In the genomic region with DNA sequence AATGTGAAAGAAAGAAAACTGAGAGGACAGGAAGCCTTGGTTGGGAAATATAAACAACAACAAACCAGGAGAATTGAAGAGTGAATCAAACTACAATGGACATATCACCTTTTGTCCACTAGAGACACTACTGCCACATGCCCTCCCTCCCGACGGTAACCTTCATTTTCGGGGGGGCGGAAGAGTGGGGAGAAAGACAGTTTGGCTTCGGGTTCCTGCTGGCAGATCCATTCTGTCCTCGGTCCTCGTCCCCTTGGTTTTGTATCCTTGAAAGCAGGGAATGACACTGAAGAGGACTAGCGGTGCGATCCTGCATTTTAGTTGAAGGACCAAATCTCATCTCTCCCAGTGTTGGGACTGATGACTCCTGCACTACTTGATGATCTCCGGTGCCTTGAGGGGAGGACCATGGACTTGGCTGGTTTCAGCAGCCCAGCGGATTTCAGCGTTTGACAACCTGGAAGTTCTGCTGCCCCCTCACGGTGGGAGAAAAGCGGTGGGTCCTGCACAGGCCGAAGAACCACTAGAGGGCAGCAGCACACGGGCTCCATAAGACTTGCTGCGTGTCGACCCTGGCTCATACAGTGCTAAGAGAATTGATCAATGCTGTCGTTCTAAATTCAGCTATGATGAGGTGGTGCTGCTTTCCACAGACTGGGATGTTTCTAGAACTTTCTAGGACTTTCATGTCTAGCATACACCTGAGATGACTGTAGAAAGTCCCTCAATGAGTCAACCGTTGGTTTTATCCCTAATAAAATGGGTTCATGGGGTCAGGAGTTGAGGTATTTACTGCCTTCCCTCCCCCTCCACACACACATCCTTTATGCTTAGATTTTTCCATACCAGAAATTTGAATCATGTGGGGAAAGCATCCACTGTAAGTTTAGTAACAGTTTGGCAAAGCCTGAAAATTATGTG, we compare ENCODE assay signal across 8 cellular contexts. TPM values are rescaled to one million over a fixed set of nuclear protein-coding genes. Genes with fewer than 3 reads are reported as not detected.
DNase-seq lines count a peak whose midpoint lies in the region; ATAC-seq and TF ChIP-seq lines count a peak whose summit lies in the region.

No MANE protein-coding gene starts in this region.

- no peaks in the 10 kb centered on the region for H4K20me1 ChIP-seq in mammary epithelial cell (ENCODE audit: insufficient read depth, low read length)

- H3K4me2 ChIP-seq in mammary epithelial cell (ENCODE audit: insufficient read depth, low read depth, low read length), result peak overlapping the region; percentile 76

- dilution Hi-C loops in mammary epithelial cell (cut with HindIII; ENCODE audit: low sequenced_read_pairs), result no loop called here

- DNase-seq in AG08396 (ENCODE audit: low spot score) (peak; percentile 83), NCI-H2196 treated with DMSO at 0.1 percent for 48 hours (lab: John Stamatoyannopoulos, UW; ENCODE audit: unreplicated experiment) (peak; percentile 95), WERI-Rb-1 (peak; percentile 93), mammary epithelial cell (peak; percentile 88), immature natural killer cell (peak; percentile 85 to 88 (median 87)), smooth muscle cell of the brain vasculature (ENCODE audit: low read depth, low spot score) (peak; percentile 93)

- no peaks in the 10 kb centered on the region for H3K79me2 ChIP-seq in mammary epithelial cell (ENCODE audit: insufficient read depth, low read length)

- H3K9me3 Mint-ChIP-seq in immature natural killer cell, result no peaks in the 10 kb centered on the region

- H3K27me3 ChIP-seq in WERI-Rb-1 (ENCODE audit: insufficient read depth, low read depth, severe bottlenecking) (no peaks in the 10 kb centered on the region), mammary epithelial cell (ENCODE audit: insufficient read depth, low read length) (no peaks in the 10 kb centered on the region)

- WGBS in mammary epithelial cell (ENCODE audit: low coverage, missing lambda C conversion rate), result under 1% methylated on average over 16 of the region's 20 CpGs

- H3K27me3 Mint-ChIP-seq in immature natural killer cell (ENCODE audit: low read depth in 3 of 3), result peaks cover 0 to 1% (median 0%) of the 10 kb centered on the region in 3 donors

- no peak overlapping the region for H3K9ac ChIP-seq in mammary epithelial cell (ENCODE audit: insufficient read depth, low read length)

- H3K36me3 ChIP-seq in WERI-Rb-1 (no peaks in the 10 kb centered on the region), mammary epithelial cell (ENCODE audit: insufficient read depth, low read length) (no peaks in the 10 kb centered on the region)

- peak overlapping the region; percentile 87 to 94 (median 92) for H3K4me3 Mint-ChIP-seq in immature natural killer cell

- peaks cover 25 to 34% of the 10 kb centered on the region in 2 donors for H3K4me1 Mint-ChIP-seq in immature natural killer cell

- H2AFZ ChIP-seq in mammary epithelial cell (ENCODE audit: low read depth, low read length), result peak overlapping the region; percentile 94

- CTCF ChIA-PET in mammary epithelial cell (lab: Charles Lee; ENCODE audit: low non-redundant PET), result interaction anchor here (0.6 kb wide), 1 partner anchor 176 kb away, joined by 3 read pairs; no protein-coding TSS in a partner anchor

- TF ChIP-seq CTCF in WERI-Rb-1 (IDR thresholded peaks at IDR 0.05; ENCODE audit: low read depth, low read length) (peak; percentile 100), mammary epithelial cell (conservative IDR thresholded peaks at IDR 0.05 in 1 of 2, IDR thresholded peaks at IDR 0.05 in 1 of 2; ENCODE audit: extremely low read depth in 1 of 2, insufficient read depth in 1 of 2, low read depth in 1 of 2, low read length in 2 of 2) (peak; percentile 100)

- peak; percentile 95 for ATAC-seq in GM18909 (IDR thresholded peaks at IDR 0.05; ENCODE audit: poor library complexity, unreplicated experiment)
- ATAC-seq in HG03159 (IDR thresholded peaks at IDR 0.05; ENCODE audit: unreplicated experiment), result peak; percentile 92

- H3K9me3 ChIP-seq in WERI-Rb-1 (ENCODE audit: severe bottlenecking) (no peaks in the 10 kb centered on the region), mammary epithelial cell (replicated peaks; ENCODE audit: insufficient read depth, low read length) (no peaks in the 10 kb centered on the region)

- H3K27ac Mint-ChIP-seq in immature natural killer cell, result peak overlapping the region; percentile 81 to 97 (median 91)

- no TSS peak for BruUV-seq in mammary epithelial cell (replicated peaks; lab: Mats Ljungman, UMichigan)

- no peak overlapping the region for H3K27ac ChIP-seq in WERI-Rb-1
- no peak overlapping the region for H3K27ac ChIP-seq in mammary epithelial cell (ENCODE audit: insufficient read depth, low read depth, low read length)

- in situ Hi-C loops in mammary epithelial cell (cut with MboI; ENCODE audit: low sequenced_read_pairs in 2 of 2), result loop anchor here (5.0 to 10.0 kb wide), 3 partner anchors 191 to 279 kb away; no protein-coding TSS in a partner anchor

- intact Hi-C loops in mammary epithelial cell (cut with micrococcal nuclease), result loop anchor here (1.0 to 5.0 kb wide), 5 partner anchors 31 to 284 kb away; no protein-coding TSS in a partner anchor

- peaks cover 4% of the 10 kb centered on the region for H3K4me1 ChIP-seq in mammary epithelial cell (ENCODE audit: insufficient read depth, low read length)

- H3K36me3 Mint-ChIP-seq in immature natural killer cell, result no peaks in the 10 kb centered on the region

- H3K4me3 ChIP-seq in WERI-Rb-1 (ENCODE audit: low read depth, low read length) (peak overlapping the region; percentile 57), mammary epithelial cell (replicated peaks in 1 of 3; ENCODE audit: insufficient read depth in 1 of 3, low read depth in 2 of 3, low read length in 3 of 3) (peak overlapping the region; percentile 6 to 42 (median 35))

RNA-seq across cellular contexts. Expression of a gene that starts 15.1 kb away (rescaled TPM):
- total RNA-seq in mammary epithelial cell, result 10 to 100 TPM; 28.7 to 36.2 TPM
- polyA plus RNA-seq in mammary epithelial cell, result 20.1 TPM
- polyA minus RNA-seq in mammary epithelial cell, result 27.3 TPM
- 10 to 100 TPM; 30.3 to 49.6 (median 33.8) TPM for polyA plus RNA-seq in immature natural killer cell
